24 cellular contexts compared by ENCODE assay signal in genomic region chr5:170347022-170347421, GRCh38. TPM values are rescaled to one million over a fixed set of nuclear protein-coding genes. Genes with fewer than 3 reads are reported as not detected.
DNase-seq lines count a peak whose midpoint lies in the region; ATAC-seq, FAIRE-seq and TF ChIP-seq lines count a peak whose summit lies in the region.
"Had no signal": no experiment of that assay in that cellular context is flagged by ENCODE, and none has a peak within 500 bp of the region (broad histone marks: within the 10 kb centered on the region; RNA-seq: fewer than 3 reads in every experiment).

No MANE protein-coding gene starts in this region.

- H3K9me3 ChIP-seq in H1 (ENCODE audit: insufficient read depth in 2 of 2, low read depth in 1 of 2, low read length in 1 of 2) (peaks cover 2 to 3% of the 10 kb centered on the region in 2 experiments; a peak in 2 of 4 replicates), sigmoid colon (no peaks in the 10 kb centered on the region)
- no peaks in the 10 kb centered on the region for H3K9me3 ChIP-seq in CD8-positive, alpha-beta T cell (ENCODE audit: low read length)
- H3K9me3 ChIP-seq: Caco-2 had no signal

- peak overlapping the region; percentile 72; the same call in 1 of the 2 replicates for H2BK12ac ChIP-seq in H1 (ENCODE audit: low read depth, low read length)

- intact Hi-C loops in sigmoid colon (cut with DNase I): loop anchor here (5.0 kb wide), 1 partner anchor 80 kb away; no protein-coding TSS in a partner anchor
- intact Hi-C loops in CD8-positive, alpha-beta T cell (cut with DNase I, micrococcal nuclease): loop anchor here in 1 of 2 experiments (2.0 to 5.0 kb wide), 2 partner anchors 70 to 248 kb away; no protein-coding TSS in a partner anchor

- no peak overlapping the region for H3K56ac ChIP-seq in H1 (replicated peaks; ENCODE audit: insufficient read length, low read depth, low read length)

- no peaks in the 10 kb centered on the region for H3K23me2 ChIP-seq in H1 (ENCODE audit: low read depth, low read length)

- POLR2A ChIA-PET in H1 (lab: Charles Lee; ENCODE audit: partially characterized antibody): interaction anchor here (1.2 kb wide), 1 partner anchor 60 kb away, joined by 3 read pairs; no protein-coding TSS in a partner anchor
- POLR2A ChIA-PET in CD8-positive, alpha-beta T cell (lab: Charles Lee): no interaction called here

- no peak for ATAC-seq in activated T-cell treated with anti-CD3 and anti-CD28 coated beads, Interleukin-2, amount 50 U/mL, for 72 hours (replicated peaks in 1 of 2)
- ATAC-seq in CD8-positive, alpha-beta T cell: no peak
- ATAC-seq: A549 had no signal

- no peak overlapping the region for H3K4me3 ChIP-seq in H1 (ENCODE audit: extremely low read depth in 1 of 4, insufficient read depth in 2 of 4, low read depth in 3 of 4, low read length in 4 of 4)
- no peak overlapping the region for H3K4me3 ChIP-seq in sigmoid colon
- no peak overlapping the region for H3K4me3 ChIP-seq in CD8-positive, alpha-beta T cell (ENCODE audit: low read depth, low read length)
- H3K4me3 ChIP-seq: A549; BLaER1 treated with 17β-estradiol and CSF1 and Interleukin-3, amounts not matched to agents 10 nM and 100 nM; GM12878 had no signal

- peak overlapping the region; percentile 13; the same call in 1 of the 2 replicates for H3K18ac ChIP-seq in H1 (ENCODE audit: extremely low read depth, low read length)

- H4K91ac ChIP-seq in H1 (replicated peaks; ENCODE audit: insufficient read length, low read length): no peak overlapping the region

- H3K23ac ChIP-seq in H1 (ENCODE audit: insufficient read length): no peak overlapping the region

- TF ChIP-seq POLR2A in H1 (IDR thresholded peaks at IDR 0.05; ENCODE audit: control extremely low read depth in 1 of 2, low read depth in 2 of 2, low read length in 2 of 2): no peak
- no peak for TF ChIP-seq POLR2A in sigmoid colon (IDR thresholded peaks at IDR 0.05)

- H3K4me1 Mint-ChIP-seq in activated T-cell treated with anti-CD3 and anti-CD28 coated beads, Interleukin-2, amount 50 U/mL, for 24 hours (ENCODE audit: low read depth): no peaks in the 10 kb centered on the region
- H3K4me1 Mint-ChIP-seq in activated T-cell treated with anti-CD3 and anti-CD28 coated beads, Interleukin-2, amount 50 U/mL, for 72 hours (ENCODE audit: low read depth): no peaks in the 10 kb centered on the region
- no peaks in the 10 kb centered on the region for H3K4me1 Mint-ChIP-seq in CD8-positive, alpha-beta T cell (ENCODE audit: low read depth)
- H3K4me1 Mint-ChIP-seq: B cell; CD4-positive, alpha-beta memory T cell had no signal

- no peak overlapping the region for H3K4me3 Mint-ChIP-seq in activated T-cell treated with anti-CD3 and anti-CD28 coated beads, Interleukin-2, amount 50 U/mL, for 24 hours
- H3K4me3 Mint-ChIP-seq in activated T-cell treated with anti-CD3 and anti-CD28 coated beads, Interleukin-2, amount 50 U/mL, for 72 hours: no peak overlapping the region
- no peak overlapping the region for H3K4me3 Mint-ChIP-seq in CD8-positive, alpha-beta T cell
- H3K4me3 Mint-ChIP-seq: B cell; CD4-positive, alpha-beta memory T cell; CD4-positive, CD25-positive, alpha-beta regulatory T cell had no signal

- in situ Hi-C loops in G401 (cut with HindIII; ENCODE audit: low sequenced_read_pairs): no loop called here

- H4K8ac ChIP-seq in H1 (ENCODE audit: extremely low read depth, insufficient read depth, low read length): no peak overlapping the region

- H3K79me1 ChIP-seq in H1 (ENCODE audit: low read depth, low read length): no peaks in the 10 kb centered on the region

- H2BK120ac ChIP-seq in H1 (replicated peaks; ENCODE audit: low read depth, low read length): no peak overlapping the region

- TF ChIP-seq CTCF in H1 (IDR thresholded peaks at IDR 0.05; ENCODE audit: control extremely low read depth in 1 of 3, insufficient read depth in 1 of 3, low read depth in 1 of 3, low read length in 3 of 3) (peak in 1 of 3 experiments; percentile 2; a peak in 1 of 4 replicates), sigmoid colon (IDR thresholded peaks at IDR 0.05) (no peak)
- no peak for TF ChIP-seq CTCF in CD8-positive, alpha-beta T cell (IDR thresholded peaks at IDR 0.05)

- no peak overlapping the region; the same call in 1 of the 2 replicates for H2BK5ac ChIP-seq in H1 (ENCODE audit: low read depth, low read length)

- 84% methylated on average over 9 of the region's 9 CpGs; no CpG with 5 or more reads in 1 of the 2 experiments for WGBS in H1 (ENCODE audit: extremely low coverage in 1 of 2, insufficient coverage in 1 of 2, insufficient read length in 1 of 2, insufficient replicate concordance in 2 of 2, low coverage in 1 of 2, low lambda C conversion rate in 2 of 2, missing lambda C conversion rate in 1 of 2), 2 experiments
- WGBS in sigmoid colon, 2 donors: 85 to 90% methylated on average over 9 of the region's 9 CpGs

- H3K4me1 ChIP-seq in H1 (replicated peaks in 1 of 4; ENCODE audit: control insufficient read depth in 3 of 4, insufficient read depth in 4 of 4, low read length in 3 of 4) (peaks cover 0 to 7% (median 3%) of the 10 kb centered on the region in 4 experiments; a peak in 4 of 7 replicates), sigmoid colon (no peaks in the 10 kb centered on the region)
- no peaks in the 10 kb centered on the region for H3K4me1 ChIP-seq in CD8-positive, alpha-beta T cell (ENCODE audit: insufficient read depth, low read length)
- H3K4me1 ChIP-seq: A549, Caco-2 had no signal

- no peaks in the 10 kb centered on the region for H3K9me3 Mint-ChIP-seq in activated T-cell treated with anti-CD3 and anti-CD28 coated beads, Interleukin-2, amount 50 U/mL, for 24 hours
- H3K9me3 Mint-ChIP-seq in activated T-cell treated with anti-CD3 and anti-CD28 coated beads, Interleukin-2, amount 50 U/mL, for 72 hours: no peaks in the 10 kb centered on the region
- no peaks in the 10 kb centered on the region for H3K9me3 Mint-ChIP-seq in CD8-positive, alpha-beta T cell

- no peaks in the 10 kb centered on the region for H3K36me3 Mint-ChIP-seq in activated T-cell treated with anti-CD3 and anti-CD28 coated beads, Interleukin-2, amount 50 U/mL, for 24 hours (ENCODE audit: low read depth)
- H3K36me3 Mint-ChIP-seq in activated T-cell treated with anti-CD3 and anti-CD28 coated beads, Interleukin-2, amount 50 U/mL, for 72 hours (ENCODE audit: insufficient read depth in 2 of 2): no peaks in the 10 kb centered on the region
- H3K36me3 Mint-ChIP-seq in CD8-positive, alpha-beta T cell: no peaks in the 10 kb centered on the region
- H3K36me3 Mint-ChIP-seq: CD4-positive, alpha-beta memory T cell; CD4-positive, CD25-positive, alpha-beta regulatory T cell had no signal

- H3K27ac ChIP-seq in H1 (ENCODE audit: low read depth, low read length): no peak overlapping the region
- H3K27ac ChIP-seq in sigmoid colon: no peak overlapping the region
- no peak overlapping the region for H3K27ac ChIP-seq in CD8-positive, alpha-beta T cell (ENCODE audit: low read depth, low read length)
- H3K27ac ChIP-seq: 22Rv1; A549; BLaER1 treated with 17β-estradiol and CSF1 and Interleukin-3, amounts not matched to agents 10 nM and 100 nM; C4-2B had no signal

- H3K4me2 ChIP-seq in H1 (ENCODE audit: insufficient read depth in 1 of 2, low read depth in 2 of 2, low read length in 2 of 2): no peak overlapping the region
- H3K4me2 ChIP-seq: A549 had no signal

- H3K27me3 Mint-ChIP-seq in activated T-cell treated with anti-CD3 and anti-CD28 coated beads, Interleukin-2, amount 50 U/mL, for 24 hours: peaks cover 14% of the 10 kb centered on the region
- H3K27me3 Mint-ChIP-seq in activated T-cell treated with anti-CD3 and anti-CD28 coated beads, Interleukin-2, amount 50 U/mL, for 72 hours (ENCODE audit: low read depth): peaks cover 26% of the 10 kb centered on the region
- H3K27me3 Mint-ChIP-seq in CD8-positive, alpha-beta T cell (ENCODE audit: low read depth): peaks cover 23% of the 10 kb centered on the region

- no peaks in the 10 kb centered on the region for H3K79me2 ChIP-seq in H1 (ENCODE audit: control insufficient read depth in 1 of 2, insufficient read depth in 2 of 2, low read length in 2 of 2)

- no peak overlapping the region for H4K5ac ChIP-seq in H1 (ENCODE audit: insufficient read length, low read depth, low read length)

- H3K9ac ChIP-seq in H1 (replicated peaks in 1 of 4; ENCODE audit: extremely low read depth in 1 of 4, low read depth in 3 of 4, low read length in 3 of 4): no peak overlapping the region
- H3K9ac ChIP-seq: BLaER1 treated with 17β-estradiol and CSF1 and Interleukin-3, amounts not matched to agents 10 nM and 100 nM had no signal

- H2AFZ ChIP-seq in H1 (ENCODE audit: low read length): no peak overlapping the region

- H3K27me3 ChIP-seq in H1 (replicated peaks in 1 of 4; ENCODE audit: control insufficient read depth in 3 of 4, extremely low read depth in 1 of 4, insufficient read depth in 3 of 4, low read length in 3 of 4) (peaks cover 0 to 4% (median 0%) of the 10 kb centered on the region in 4 experiments; a peak in 3 of 7 replicates), sigmoid colon (no peaks in the 10 kb centered on the region)
- H3K27me3 ChIP-seq in CD8-positive, alpha-beta T cell (ENCODE audit: insufficient read depth, low read length): peaks cover 4% of the 10 kb centered on the region
- H3K27me3 ChIP-seq: BLaER1 treated with 17β-estradiol and CSF1 and Interleukin-3, amounts not matched to agents 10 nM and 100 nM had no signal

- no peak overlapping the region for H3K14ac ChIP-seq in H1 (ENCODE audit: insufficient read length)

- H2BK20ac ChIP-seq in H1 (ENCODE audit: low read length): peak overlapping the region; percentile 29; the same call in 1 of the 2 replicates

- 0 out of 4 replicates have a peak, but pooled peaks of 1 of the 2 experiments have one; percentile 13 for TF ChIP-seq RAD21 in H1 (IDR thresholded peaks at IDR 0.05 in 1 of 2, conservative IDR thresholded peaks at IDR 0.05 in 1 of 2; ENCODE audit: low read depth in 2 of 2, low read length in 2 of 2)

- H2AK5ac ChIP-seq in H1 (ENCODE audit: low read depth, low read length): no peak overlapping the region

- DNase-seq in activated T-cell treated with anti-CD3 and anti-CD28 coated beads, Interleukin-2, amount 50 U/mL, for 24 hours: peak; percentile 17
- DNase-seq in activated T-cell treated with anti-CD3 and anti-CD28 coated beads, Interleukin-2, amount 50 U/mL, for 72 hours: no peak
- DNase-seq in H1 (ENCODE audit: low read depth in 1 of 2, low spot score in 2 of 2) (peak in 1 of 2 experiments; percentile 43), sigmoid colon (peak; percentile 54), G401 (ENCODE audit: low spot score) (no peak)
- no peak for DNase-seq in CD8-positive, alpha-beta T cell
- DNase-seq: AML-193; Caco-2; Calu3; CD4-positive, alpha-beta memory T cell; CD4-positive, CD25-positive, alpha-beta regulatory T cell; DMS79 treated with DMSO at 0.1 percent for 48 hours; GDM1 had no signal

- FAIRE-seq in H1 (lab: Jason Lieb, UNC): no peak
- FAIRE-seq: A549, D721Med, GM12878, GM12892, GM18507 had no signal

- H2BK15ac ChIP-seq in H1 (ENCODE audit: low read length): peak overlapping the region; percentile 66; the same call in 1 of the 2 replicates

- no peak for TF ChIP-seq EP300 in H1 (IDR thresholded peaks at IDR 0.05; ENCODE audit: borderline replicate concordance in 1 of 2, low read depth in 2 of 2, low read length in 2 of 2)
- TF ChIP-seq EP300 in sigmoid colon (IDR thresholded peaks at IDR 0.05): no peak

- CTCF ChIA-PET in H1 (lab: Charles Lee; ENCODE audit: partially characterized antibody): interaction anchor here (0.8 to 7.7 kb wide), 22 partner anchors 8 to 243 kb away, joined by 3 to 70 read pairs (median 4); no protein-coding TSS in a partner anchor
- CTCF ChIA-PET in CD8-positive, alpha-beta T cell (lab: Charles Lee): interaction anchor here (0.8 to 13.6 kb wide), 3 partner anchors 8 to 122 kb away, joined by 3 to 297 read pairs (median 25); no protein-coding TSS in a partner anchor

- H3K36me3 ChIP-seq in H1 (ENCODE audit: control insufficient read depth in 2 of 4, insufficient read depth in 4 of 4, low read length in 3 of 4): no peaks in the 10 kb centered on the region
- H3K36me3 ChIP-seq in sigmoid colon: no peaks in the 10 kb centered on the region
- no peaks in the 10 kb centered on the region for H3K36me3 ChIP-seq in CD8-positive, alpha-beta T cell (ENCODE audit: insufficient read depth, low read length)
- H3K36me3 ChIP-seq: BLaER1 treated with 17β-estradiol and CSF1 and Interleukin-3, amounts not matched to agents 10 nM and 100 nM had no signal

- no peaks in the 10 kb centered on the region for H4K20me1 ChIP-seq in H1 (replicated peaks in 1 of 2; ENCODE audit: control insufficient read depth in 1 of 2, insufficient read depth in 2 of 2, low read length in 2 of 2)
- H4K20me1 ChIP-seq: BLaER1 treated with 17β-estradiol and CSF1 and Interleukin-3, amounts not matched to agents 10 nM and 100 nM had no signal

- H3K4ac ChIP-seq in H1 (replicated peaks; ENCODE audit: insufficient read length, low read depth, low read length): no peak overlapping the region

- no peak overlapping the region for H3K27ac Mint-ChIP-seq in activated T-cell treated with anti-CD3 and anti-CD28 coated beads, Interleukin-2, amount 50 U/mL, for 24 hours
- no peak overlapping the region for H3K27ac Mint-ChIP-seq in activated T-cell treated with anti-CD3 and anti-CD28 coated beads, Interleukin-2, amount 50 U/mL, for 72 hours
- no peak overlapping the region for H3K27ac Mint-ChIP-seq in CD8-positive, alpha-beta T cell
- H3K27ac Mint-ChIP-seq: B cell had no signal

RNA-seq across cellular contexts. Expression of gene KCNMB1, which starts 42.1 kb away (rescaled TPM):
- not detected for total RNA-seq in activated T-cell treated with anti-CD3 and anti-CD28 coated beads, Interleukin-2, amount 50 U/mL, for 72 hours
- 0.10 and 0.19 TPM in 2 replicates for total RNA-seq in H1 (2021; fragmentation: NEBNext Ultra II Directional; extraction: Animal tissue kit (Norgen Biotek cat#: 25700))
- polyA plus RNA-seq in H1 (2011; rRNA removed): 0.08 TPM in 2 replicates
- 0.05 TPM for polyA plus RNA-seq in H1 (2011; cell fraction: cytosol; rRNA removed)
- polyA plus RNA-seq in H1 (2011; cell fraction: nucleus; rRNA removed): 0.16 TPM
- polyA plus RNA-seq in H1 (2012, experiment 1 of 2): 0.07 to 0.20 TPM (median 0.12 TPM) in 4 replicates
- 0.09 TPM for polyA plus RNA-seq in H1 (2012, experiment 2 of 2)
- 0.20 TPM for polyA plus RNA-seq in H1 (2013, experiment 1 of 2)
- 0.28 TPM for polyA plus RNA-seq in H1 (2013, experiment 2 of 2)
- polyA minus RNA-seq in H1 (2011; rRNA and poly(A)+ RNA removed): 0.09 and 0.12 TPM in 2 replicates
- polyA minus RNA-seq in H1 (2011; cell fraction: cytosol; rRNA and poly(A)+ RNA removed): not detected
- not detected for polyA minus RNA-seq in H1 (2011; cell fraction: nucleus; rRNA and poly(A)+ RNA removed)
- 10 to 100 TPM; 38.6 to 59.8 (median 44.6) TPM for total RNA-seq in sigmoid colon
- 1 to 10 TPM in 2 of 3 donors, under 1 TPM in 1; 0.46 to 6.8 (median 1.2) TPM for polyA plus RNA-seq in sigmoid colon
- total RNA-seq in CD8-positive, alpha-beta T cell: not detected
- total RNA-seq in G401 (2014; rRNA removed; shearing (Covaris generic)): not detected in 2 replicates
- total RNA-seq: A172; B cell; Caco-2; Calu3; CD4-positive, alpha-beta memory T cell had no signal
- polyA plus RNA-seq: A549; CD4-positive, alpha-beta memory T cell had no signal

RNA-seq across cellular contexts. Expression of gene LCP2, which starts 49.4 kb away (rescaled TPM):
- 100 to 1,000 TPM; 162 to 190 TPM for total RNA-seq in activated T-cell treated with anti-CD3 and anti-CD28 coated beads, Interleukin-2, amount 50 U/mL, for 72 hours
- 0.26 and 0.42 TPM in 2 replicates for total RNA-seq in H1 (2021; fragmentation: NEBNext Ultra II Directional; extraction: Animal tissue kit (Norgen Biotek cat#: 25700))
- polyA plus RNA-seq in H1 (2011; rRNA removed) (0.11 and 0.33 TPM in 2 replicates), sigmoid colon (10 to 100 TPM in 1 of 3 donors, 1 to 10 TPM in 2; 5.4 to 22.3 (median 8.6) TPM)
- polyA plus RNA-seq in H1 (2011; cell fraction: cytosol; rRNA removed): 0.25 TPM
- polyA plus RNA-seq in H1 (2011; cell fraction: nucleus; rRNA removed): not detected
- polyA plus RNA-seq in H1 (2012, experiment 1 of 2): 0.14 to 0.25 TPM (median 0.19 TPM) in 4 replicates
- polyA plus RNA-seq in H1 (2012, experiment 2 of 2): 0.08 TPM
- 0.47 TPM for polyA plus RNA-seq in H1 (2013, experiment 1 of 2)
- 0.37 TPM for polyA plus RNA-seq in H1 (2013, experiment 2 of 2)
- 0.22 and 0.24 TPM in 2 replicates for polyA minus RNA-seq in H1 (2011; rRNA and poly(A)+ RNA removed)
- polyA minus RNA-seq in H1 (2011; cell fraction: cytosol; rRNA and poly(A)+ RNA removed): not detected
- 0.30 TPM for polyA minus RNA-seq in H1 (2011; cell fraction: nucleus; rRNA and poly(A)+ RNA removed)
- 10 to 100 TPM; 10.2 to 17.2 (median 13.6) TPM for total RNA-seq in sigmoid colon
- 100 to 1,000 TPM; 132 to 140 TPM for total RNA-seq in CD8-positive, alpha-beta T cell
- total RNA-seq in G401 (2014; rRNA removed; shearing (Covaris generic)): not detected in 2 replicates
- total RNA-seq: A172, Caco-2, Calu3 had no signal
- polyA plus RNA-seq: A549, BJ had no signal

Comparison
In these comparisons a context has a peak if more than half of its experiments do, and no peak if none do; other contexts are left out.
1. DNase-seq: peak in activated T-cell treated with anti-CD3 and anti-CD28 coated beads, Interleukin-2, amount 50 U/mL, for 24 hours (single experiment) and sigmoid colon (single experiment); none in activated T-cell treated with anti-CD3 and anti-CD28 coated beads, Interleukin-2, amount 50 U/mL, for 72 hours (0 of 2), CD8-positive, alpha-beta T cell (0 of 7) and G401 (single experiment).
2. RNA of gene KCNMB1, which starts 42.1 kb away (total RNA-seq): 38.6 to 59.8 TPM in sigmoid colon; 0.10 to 0.19 TPM in H1, not detected in CD8-positive, alpha-beta T cell, not detected in activated T-cell treated with anti-CD3 and anti-CD28 coated beads, Interleukin-2, amount 50 U/mL, for 72 hours and not detected in G401; every median in the first group is over 10 times any median in the second.